Comparison of ENCODE assay signal across 15 cellular contexts in the genomic region with DNA sequence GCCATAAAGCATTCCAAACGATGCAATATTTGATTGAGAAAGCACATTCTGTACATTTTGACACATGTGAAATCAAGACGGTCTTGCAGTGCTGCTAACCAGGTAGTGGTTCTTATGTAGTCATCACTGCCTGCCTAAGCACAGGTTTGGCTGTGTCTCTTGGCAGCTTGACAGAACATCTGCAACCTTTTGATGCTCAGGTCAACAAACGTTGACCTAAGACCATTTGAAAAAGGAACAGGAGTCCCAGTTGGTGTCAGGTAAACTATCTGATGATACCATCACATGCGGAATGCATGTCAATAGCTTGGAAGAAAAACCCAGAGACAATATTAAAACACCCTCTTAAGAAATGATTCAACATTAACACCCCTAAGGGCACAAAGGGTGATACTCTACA.
DNase-seq lines count a peak whose midpoint lies in the region; ATAC-seq and TF ChIP-seq lines count a peak whose summit lies in the region.
"Had no signal": no experiment of that assay in that cellular context is flagged by ENCODE, and none has a peak within 500 bp of the region (broad histone marks: within the 10 kb centered on the region; RNA-seq: fewer than 3 reads in every experiment).

No MANE protein-coding gene starts in this region.

- intact Hi-C loops in right lobe of liver (cut with DNase I) = no loop called here

- H3K27me3 ChIP-seq in right lobe of liver = no peaks in the 10 kb centered on the region

- H3K27ac ChIP-seq in right lobe of liver = no peak overlapping the region
- H3K27ac ChIP-seq: C4-2B had no signal

- H3K4me1 ChIP-seq in right lobe of liver = no peaks in the 10 kb centered on the region
- H3K4me1 ChIP-seq: Caco-2 had no signal

- H3K36me3 ChIP-seq in right lobe of liver = no peaks in the 10 kb centered on the region

- TF ChIP-seq POLR2A in right lobe of liver (IDR thresholded peaks at IDR 0.05) = no peak

- H3K9me3 ChIP-seq in right lobe of liver = no peaks in the 10 kb centered on the region
- H3K9me3 ChIP-seq: Caco-2 had no signal

- ATAC-seq in right lobe of liver = peak; percentile 50 to 81 (median 70)
- ATAC-seq: GM23338 had no signal

- WGBS in right lobe of liver (ENCODE audit: insufficient coverage, low coverage, low lambda C conversion rate, missing lambda C conversion rate) = 40% methylated on average over 4 of the region's 4 CpGs

- peak; percentile 57 for DNase-seq in DMS53 (lab: John Stamatoyannopoulos, UW)
- DNase-seq in NCI-H2029 (lab: John Stamatoyannopoulos, UW) = peak; percentile 41
- peak; percentile 32 for DNase-seq in RPMI8226
- DNase-seq in right lobe of liver = no peak
- no peak for DNase-seq in A172 (ENCODE audit: low spot score)
- no peak for DNase-seq in 8988T
- DNase-seq in NCI-H2171 treated with DMSO at 0.1 percent for 48 hours (lab: John Stamatoyannopoulos, UW) = no peak
- DNase-seq: ACHN; Caco-2; CD4-positive, alpha-beta T cell; DMS153; HCEC 1CT; KBM-7 had no signal

- TF ChIP-seq CTCF in right lobe of liver (IDR thresholded peaks at IDR 0.05) = no peak

- no peak overlapping the region for H3K4me3 ChIP-seq in right lobe of liver
- H3K4me3 ChIP-seq: GM23338 had no signal

Comparison
In these comparisons a context has a peak if more than half of its experiments do, and no peak if none do; other contexts are left out.
1. DNase-seq: peak in DMS53 (single experiment), NCI-H2029 (single experiment) and RPMI8226 (single experiment); none in right lobe of liver (0 of 3), A172 (single experiment), 8988T (single experiment) and NCI-H2171 treated with DMSO at 0.1 percent for 48 hours (single experiment).